8 cellular contexts compared by ENCODE assay signal in genomic region chr2:45649457-45649854, GRCh38. TPM values are rescaled to one million over a fixed set of nuclear protein-coding genes. Genes with fewer than 3 reads are reported as not detected.
DNase-seq lines count a peak whose midpoint lies in the region; ATAC-seq and TF ChIP-seq lines count a peak whose summit lies in the region.

No MANE protein-coding gene starts in this region.

- no peaks in the 10 kb centered on the region for H3K9me3 Mint-ChIP-seq in nephron progenitor cell

- H3K4me3 Mint-ChIP-seq in nephron progenitor cell, result peak overlapping the region; percentile 97

- POLR2A ChIA-PET in Panc1 (lab: Charles Lee), result no interaction called here

- H3K36me3 ChIP-seq in Panc1 (ENCODE audit: control insufficient read depth, insufficient read depth, low read length) (no peaks in the 10 kb centered on the region; the same call in 1 of the 2 replicates), endocrine pancreas (ENCODE audit: control insufficient read depth, insufficient read depth, low read length) (no peaks in the 10 kb centered on the region)

- in situ Hi-C loops in Panc1 (cut with HindIII; ENCODE audit: low pct_unique_long_range_greater_than_20kb, low sequenced_read_pairs), result no loop called here

- H3K4me1 Mint-ChIP-seq in nephron progenitor cell, result peaks cover 23% of the 10 kb centered on the region

- intact Hi-C loops in Panc1 (cut with micrococcal nuclease; ENCODE audit: unreplicated experiment), result no loop called here

- H3K4me3 ChIP-seq in GM08714 (ENCODE audit: low read length), result peak overlapping the region; percentile 80
- peak overlapping the region; percentile 90 to 95 for H3K4me3 ChIP-seq in Panc1 (ENCODE audit: low read depth in 2 of 2, low read length in 2 of 2)
- H3K4me3 ChIP-seq in endocrine pancreas (ENCODE audit: control insufficient read depth, insufficient read depth, low read length), result peak overlapping the region; percentile 67

- peak; percentile 12; the same call in 1 of the 2 replicates for TF ChIP-seq CTCF in Panc1 (IDR thresholded peaks at IDR 0.05)
- no peak for TF ChIP-seq CTCF in nephron progenitor cell (IDR thresholded peaks at IDR 0.05)

- H3K4me1 ChIP-seq in Panc1 (ENCODE audit: control insufficient read depth, insufficient read depth, low read length) (peaks cover 16% of the 10 kb centered on the region; the same call in 1 of the 2 replicates), endocrine pancreas (ENCODE audit: control insufficient read depth, insufficient read depth, low read length) (no peaks in the 10 kb centered on the region)

- H3K9ac ChIP-seq in endocrine pancreas (ENCODE audit: control insufficient read depth, insufficient read depth, low read length), result peak overlapping the region; percentile 73

- H3K36me3 Mint-ChIP-seq in nephron progenitor cell (ENCODE audit: low read depth), result no peaks in the 10 kb centered on the region

- H3K27me3 ChIP-seq in Panc1 (ENCODE audit: control insufficient read depth, insufficient read depth, low read length) (no peaks in the 10 kb centered on the region), endocrine pancreas (ENCODE audit: control insufficient read depth, insufficient read depth, low read length) (no peaks in the 10 kb centered on the region)

- DNase-seq in Panc1 (ENCODE audit: low read depth, low spot score) (no peak), nephron progenitor cell (no peak), SKM-1 treated with dmso at 0.1 percent for 144 hours (lab: John Stamatoyannopoulos, UW; ENCODE audit: unreplicated experiment) (no peak), NCI-H1930 (lab: John Stamatoyannopoulos, UW) (no peak)

- BruUV-seq in Panc1 (replicated peaks; lab: Mats Ljungman, UMichigan), result TSS peak; percentile 88

- H3K27ac ChIP-seq in Panc1 (ENCODE audit: low read length), result peak overlapping the region; percentile 73

- no peak for ATAC-seq in Panc1
- ATAC-seq in GM21367 (IDR thresholded peaks at IDR 0.05; ENCODE audit: unreplicated experiment), result no peak
- no peak for ATAC-seq in HG03039 (IDR thresholded peaks at IDR 0.05; ENCODE audit: unreplicated experiment)

- H3K27me3 Mint-ChIP-seq in nephron progenitor cell (ENCODE audit: low read depth, poor library complexity), result peaks cover 78% of the 10 kb centered on the region

- no peaks in the 10 kb centered on the region for H3K9me3 ChIP-seq in Panc1 (ENCODE audit: control insufficient read depth, insufficient read depth, low read depth, low read length)
- H3K9me3 ChIP-seq in endocrine pancreas (ENCODE audit: control insufficient read depth, low read length), result no peaks in the 10 kb centered on the region

- CTCF ChIA-PET in Panc1 (lab: Charles Lee), result interaction anchor here (1.0 to 1.4 kb wide), 2 partner anchors 285 to 287 kb away, joined by 3 to 4 read pairs; no protein-coding TSS in a partner anchor

- H3K27ac Mint-ChIP-seq in nephron progenitor cell, result no peak overlapping the region

RNA-seq across cellular contexts. Expression of gene PRKCE, which starts 2.0 kb away (rescaled TPM):
- 14.0 TPM for total RNA-seq in Panc1 (2021; ENCODE audit: unreplicated experiment)
- 8.1 TPM for polyA plus RNA-seq in Panc1 (2012; ENCODE audit: insufficient read length)

RNA-seq across cellular contexts. Expression of gene SRBD1, which starts 38.4 kb away (rescaled TPM):
- total RNA-seq in Panc1 (2021; ENCODE audit: unreplicated experiment), result 9.7 TPM
- polyA plus RNA-seq in Panc1 (2012; ENCODE audit: insufficient read length), result 3.2 TPM
